Comparison of ENCODE assay signal across 12 cellular contexts in the genomic region with DNA sequence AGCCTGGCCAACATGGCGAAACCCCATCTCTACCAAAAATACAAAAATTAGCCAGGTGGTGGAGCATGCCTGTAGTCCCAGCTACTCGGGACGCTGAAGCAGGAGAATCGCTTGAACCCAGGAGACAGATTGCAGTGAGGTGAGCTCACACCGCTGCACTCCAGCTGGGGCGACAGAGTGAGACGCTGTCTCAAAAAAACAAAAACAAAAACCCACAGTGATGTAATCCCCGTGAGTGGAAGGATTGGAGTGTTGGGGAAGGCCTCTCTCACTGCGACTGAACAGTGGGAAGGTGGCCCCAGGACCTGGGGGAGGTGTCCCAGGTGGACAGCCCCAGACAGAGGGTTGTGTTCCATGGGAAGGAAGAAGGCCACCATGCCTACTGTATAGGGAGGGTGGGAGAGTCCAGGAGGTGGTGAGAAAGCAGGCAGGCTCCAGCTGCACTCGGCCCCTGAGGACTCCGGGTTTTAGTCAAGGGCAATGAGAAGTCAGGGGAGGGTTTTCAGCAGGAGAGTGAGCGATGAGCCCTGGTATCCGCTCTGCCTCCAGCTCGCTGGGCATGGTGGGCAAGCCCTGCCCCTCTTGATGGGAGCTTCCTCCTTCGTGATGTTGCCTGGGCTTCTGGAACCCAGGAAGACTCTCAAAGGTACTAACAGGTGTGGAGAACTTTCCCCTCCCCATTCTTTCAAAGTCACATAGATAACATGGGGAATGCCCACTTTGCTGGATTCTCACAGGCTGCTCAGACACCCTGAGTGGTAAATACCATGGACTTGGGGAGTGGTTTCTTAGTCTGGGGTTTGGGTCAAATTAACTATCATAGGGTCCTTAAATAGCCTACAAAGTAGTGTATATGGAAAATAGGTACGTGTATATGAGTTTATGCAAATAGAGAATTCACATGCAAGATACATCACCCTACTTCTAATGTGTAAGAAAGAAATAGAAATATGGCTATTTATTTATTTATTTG.
A peak's percentile ranks its signal among the peaks of the same experiment; 100 is the strongest.
DNase-seq lines count a peak whose midpoint lies in the region; ATAC-seq and TF ChIP-seq lines count a peak whose summit lies in the region.
"Had no signal": no experiment of that assay in that cellular context is flagged by ENCODE, and none has a peak within 500 bp of the region (broad histone marks: within the 10 kb centered on the region; RNA-seq: fewer than 3 reads in every experiment).

No MANE protein-coding gene starts in this region.

- H3K27ac Mint-ChIP-seq in stimulated activated memory B cell treated with anti-CD40 and anti-IgM and Interleukin-4, amounts not matched to agents 10 μg/mL and 1 μg/mL and 100 μg/mL, for 72 hours = peak overlapping the region; percentile 77
- H3K27ac Mint-ChIP-seq: natural killer cell treated with Interleukin-12 subunit alpha and Interleukin-12 subunit beta and Interleukin-15 and Interleukin-18, amount 100 ng/mL, for 72 hours; T-helper 1 cell treated with Interleukin-12 subunit alpha and Interleukin-12 subunit beta and Interleukin-4 antibody, amounts not matched to agents 30 μg/mL and 1 μg/mL, for 36 hours had no signal

- DNase-seq in esophagus muscularis mucosa (ENCODE audit: extremely low spot score) = no peak
- DNase-seq in tibial artery = no peak
- DNase-seq: activated CD4-positive, alpha-beta T cell treated with anti-CD3 and anti-CD28 coated beads, Interleukin-2, amount 50 U/mL, for 4 hours; activated naive CD4-positive, alpha-beta T cell; stimulated activated CD8-positive, alpha-beta memory T cell treated with anti-CD3 and anti-CD28 coated beads, Interleukin-4, amount 100 ng/mL, for 48 hours had no signal

- no peaks in the 10 kb centered on the region for H3K36me3 Mint-ChIP-seq in stimulated activated memory B cell treated with anti-CD40 and anti-IgM and Interleukin-4, amounts not matched to agents 10 μg/mL and 1 μg/mL and 100 μg/mL, for 72 hours
- H3K36me3 Mint-ChIP-seq: natural killer cell treated with Interleukin-12 subunit alpha and Interleukin-12 subunit beta and Interleukin-15 and Interleukin-18, amount 100 ng/mL, for 72 hours had no signal

- ATAC-seq in GM18511 (IDR thresholded peaks at IDR 0.05; ENCODE audit: unreplicated experiment) = peak; percentile 15
- ATAC-seq in HG02885 (IDR thresholded peaks at IDR 0.05; ENCODE audit: poor library complexity, unreplicated experiment) = peak; percentile 27
- ATAC-seq in stimulated activated memory B cell treated with anti-CD40 and anti-IgM and Interleukin-4, amounts not matched to agents 10 μg/mL and 1 μg/mL and 100 μg/mL, for 72 hours = no peak
- ATAC-seq in GM21576 (IDR thresholded peaks at IDR 0.05; ENCODE audit: unreplicated experiment) = no peak
- ATAC-seq in HG03520 (IDR thresholded peaks at IDR 0.05; ENCODE audit: unreplicated experiment) = no peak

- WGBS in esophagus muscularis mucosa = 78% methylated on average over 11 of the region's 16 CpGs

- H3K4me1 ChIP-seq in esophagus muscularis mucosa (peaks cover 82 to 93% (median 90%) of the 10 kb centered on the region in 4 donors), tibial artery (peaks cover 0 to 18% (median 12%) of the 10 kb centered on the region in 4 donors)

- TF ChIP-seq POLR2A in esophagus muscularis mucosa (IDR thresholded peaks at IDR 0.05; ENCODE audit: low read depth) = no peak

- H3K27me3 ChIP-seq in esophagus muscularis mucosa (no peaks in the 10 kb centered on the region), tibial artery (no peaks in the 10 kb centered on the region)

- H3K4me1 Mint-ChIP-seq in stimulated activated memory B cell treated with anti-CD40 and anti-IgM and Interleukin-4, amounts not matched to agents 10 μg/mL and 1 μg/mL and 100 μg/mL, for 72 hours = peaks cover 61% of the 10 kb centered on the region

- intact Hi-C loops in esophagus muscularis mucosa (cut with DNase I) (no loop called here), tibial artery (cut with DNase I; ENCODE audit: low total_unique reads) (loop anchor here (10.0 kb wide), 1 partner anchor 70 kb away; a partner anchor contains a TSS)

- H3K9me3 ChIP-seq in esophagus muscularis mucosa (no peaks in the 10 kb centered on the region), tibial artery (no peaks in the 10 kb centered on the region)

- no peak overlapping the region for H3K4me3 ChIP-seq in esophagus muscularis mucosa
- H3K4me3 ChIP-seq in tibial artery = no peak overlapping the region

- H3K9me3 Mint-ChIP-seq in stimulated activated memory B cell treated with anti-CD40 and anti-IgM and Interleukin-4, amounts not matched to agents 10 μg/mL and 1 μg/mL and 100 μg/mL, for 72 hours = no peaks in the 10 kb centered on the region
- H3K9me3 Mint-ChIP-seq: natural killer cell treated with Interleukin-12 subunit alpha and Interleukin-12 subunit beta and Interleukin-15 and Interleukin-18, amount 100 ng/mL, for 72 hours; T-helper 1 cell treated with Interleukin-12 subunit alpha and Interleukin-12 subunit beta and Interleukin-4 antibody, amounts not matched to agents 30 μg/mL and 1 μg/mL, for 36 hours had no signal

- H3K27me3 Mint-ChIP-seq in stimulated activated memory B cell treated with anti-CD40 and anti-IgM and Interleukin-4, amounts not matched to agents 10 μg/mL and 1 μg/mL and 100 μg/mL, for 72 hours = no peaks in the 10 kb centered on the region
- H3K27me3 Mint-ChIP-seq: natural killer cell treated with Interleukin-12 subunit alpha and Interleukin-12 subunit beta and Interleukin-15 and Interleukin-18, amount 100 ng/mL, for 72 hours had no signal

- TF ChIP-seq CTCF in esophagus muscularis mucosa (IDR thresholded peaks at IDR 0.05) = no peak
- TF ChIP-seq CTCF in tibial artery (IDR thresholded peaks at IDR 0.05) = no peak

- no peak for TF ChIP-seq EP300 in esophagus muscularis mucosa (IDR thresholded peaks at IDR 0.05)

- no peak overlapping the region for H3K4me3 Mint-ChIP-seq in stimulated activated memory B cell treated with anti-CD40 and anti-IgM and Interleukin-4, amounts not matched to agents 10 μg/mL and 1 μg/mL and 100 μg/mL, for 72 hours
- H3K4me3 Mint-ChIP-seq: natural killer cell treated with Interleukin-12 subunit alpha and Interleukin-12 subunit beta and Interleukin-15 and Interleukin-18, amount 100 ng/mL, for 72 hours; T-helper 1 cell treated with Interleukin-12 subunit alpha and Interleukin-12 subunit beta and Interleukin-4 antibody, amounts not matched to agents 30 μg/mL and 1 μg/mL, for 36 hours had no signal

- peak overlapping the region; percentile 86 to 92 (median 90) for H3K27ac ChIP-seq in esophagus muscularis mucosa (replicated peaks in 1 of 4)
- no peak overlapping the region for H3K27ac ChIP-seq in tibial artery

- H3K36me3 ChIP-seq in esophagus muscularis mucosa = no peaks in the 10 kb centered on the region
- no peaks in the 10 kb centered on the region for H3K36me3 ChIP-seq in tibial artery

Comparison
In these comparisons a context has a peak if more than half of its experiments do, and no peak if none do; other contexts are left out.
1. ATAC-seq: peak in GM18511 (single experiment) and HG02885 (single experiment); none in stimulated activated memory B cell treated with anti-CD40 and anti-IgM and Interleukin-4, amounts not matched to agents 10 μg/mL and 1 μg/mL and 100 μg/mL, for 72 hours (single experiment), GM21576 (single experiment) and HG03520 (single experiment).
2. H3K27ac ChIP-seq: peak in esophagus muscularis mucosa (4 of 4); none in tibial artery (0 of 2).